ENCODE assay signal across 19 cellular contexts in the genomic region with DNA sequence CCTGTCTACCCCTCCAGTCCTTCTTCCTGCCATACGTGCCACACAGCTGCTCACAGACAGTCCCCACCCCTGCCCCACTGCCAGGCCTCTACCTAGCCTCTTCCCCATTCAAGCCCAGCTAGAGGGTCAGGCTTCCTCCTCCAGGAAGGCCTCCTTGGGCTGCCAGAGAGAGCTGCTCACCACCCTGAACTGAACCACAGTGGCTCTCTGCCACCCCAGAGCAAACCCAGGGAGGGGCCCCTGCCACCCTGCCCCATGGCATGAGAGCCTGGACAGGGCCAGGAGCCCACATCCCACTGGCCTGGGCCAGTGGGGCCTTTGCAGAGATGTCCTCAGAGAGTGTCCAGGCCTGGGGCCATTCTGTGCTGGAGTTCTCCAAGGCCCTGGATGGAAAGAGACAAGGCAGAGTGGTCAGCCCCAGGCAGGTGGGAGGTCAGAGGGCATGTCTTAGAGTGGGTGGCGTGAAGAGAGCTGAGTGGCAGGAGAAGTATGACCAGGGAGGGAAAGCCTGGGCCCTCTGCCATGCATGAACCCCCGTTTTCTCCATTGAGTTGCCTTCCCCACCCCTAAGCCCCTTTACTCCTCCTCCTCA. TPM values are rescaled to one million over a fixed set of nuclear protein-coding genes. Genes with fewer than 3 reads are reported as not detected.
"Had no signal": no experiment of that assay in that cellular context is flagged by ENCODE, and none has a peak within 500 bp of the region (broad histone marks: within the 10 kb centered on the region; RNA-seq: fewer than 3 reads in every experiment).

No MANE protein-coding gene starts in this region.

- H3K27me3 ChIP-seq: adrenal gland, body of pancreas, upper lobe of right lung had no signal

- H3K36me3 ChIP-seq: adrenal gland, upper lobe of right lung had no signal

- H3K27ac ChIP-seq: adrenal gland, body of pancreas, upper lobe of right lung had no signal

- H3K9me3 ChIP-seq: adrenal gland, upper lobe of right lung had no signal

- DNase-seq: activated CD4-positive, alpha-beta T cell treated with anti-CD3 and anti-CD28 coated beads, Interleukin-2, amount 50 U/mL, for 4 hours; activated naive CD4-positive, alpha-beta T cell treated with anti-CD3 and anti-CD28 coated beads, Interleukin-2, amount 50 U/mL, for 16 hours; activated T-cell treated with anti-CD3 and anti-CD28 coated beads, Interleukin-2, amount 50 U/mL, for 1 hour; body of pancreas; dermis blood vessel endothelial cell; erythroblast; left colon; occipital lobe; SW 1271 had no signal

- ATAC-seq: activated CD4-positive, CD25-positive, alpha-beta regulatory T cell treated with anti-CD3 and anti-CD28 coated beads, Interleukin-2, amount 50 U/mL, for 24 hours; body of pancreas; left colon; natural killer cell treated with Interleukin-12 subunit alpha and Interleukin-12 subunit beta and Interleukin-15 and Interleukin-18, amount 100 ng/mL, for 72 hours; stimulated activated memory B cell treated with anti-CD40 and anti-IgM and Interleukin-4, amounts not matched to agents 10 μg/mL and 1 μg/mL and 100 μg/mL, for 72 hours; upper lobe of right lung had no signal

- H3K4me1 ChIP-seq: adrenal gland, body of pancreas had no signal

- H3K4me3 ChIP-seq: adrenal gland, body of pancreas, lung, upper lobe of right lung had no signal

RNA-seq across cellular contexts. Expression of a gene that starts 40.4 kb away (rescaled TPM):
- total RNA-seq: adrenal gland; body of pancreas; dermis blood vessel endothelial cell; glomerular endothelial cell; left colon; mucosa of gallbladder; natural killer cell treated with Interleukin-12 subunit alpha and Interleukin-12 subunit beta and Interleukin-15 and Interleukin-18, amount 100 ng/mL, for 72 hours; occipital lobe; skeletal muscle tissue; subcutaneous adipose tissue; upper lobe of right lung had no signal

RNA-seq across cellular contexts. Expression of a gene that starts 59.0 kb away (rescaled TPM):
- total RNA-seq: natural killer cell treated with Interleukin-12 subunit alpha and Interleukin-12 subunit beta and Interleukin-15 and Interleukin-18, amount 100 ng/mL, for 72 hours had no signal
